9 cellular contexts compared by ENCODE assay signal in the genomic region with DNA sequence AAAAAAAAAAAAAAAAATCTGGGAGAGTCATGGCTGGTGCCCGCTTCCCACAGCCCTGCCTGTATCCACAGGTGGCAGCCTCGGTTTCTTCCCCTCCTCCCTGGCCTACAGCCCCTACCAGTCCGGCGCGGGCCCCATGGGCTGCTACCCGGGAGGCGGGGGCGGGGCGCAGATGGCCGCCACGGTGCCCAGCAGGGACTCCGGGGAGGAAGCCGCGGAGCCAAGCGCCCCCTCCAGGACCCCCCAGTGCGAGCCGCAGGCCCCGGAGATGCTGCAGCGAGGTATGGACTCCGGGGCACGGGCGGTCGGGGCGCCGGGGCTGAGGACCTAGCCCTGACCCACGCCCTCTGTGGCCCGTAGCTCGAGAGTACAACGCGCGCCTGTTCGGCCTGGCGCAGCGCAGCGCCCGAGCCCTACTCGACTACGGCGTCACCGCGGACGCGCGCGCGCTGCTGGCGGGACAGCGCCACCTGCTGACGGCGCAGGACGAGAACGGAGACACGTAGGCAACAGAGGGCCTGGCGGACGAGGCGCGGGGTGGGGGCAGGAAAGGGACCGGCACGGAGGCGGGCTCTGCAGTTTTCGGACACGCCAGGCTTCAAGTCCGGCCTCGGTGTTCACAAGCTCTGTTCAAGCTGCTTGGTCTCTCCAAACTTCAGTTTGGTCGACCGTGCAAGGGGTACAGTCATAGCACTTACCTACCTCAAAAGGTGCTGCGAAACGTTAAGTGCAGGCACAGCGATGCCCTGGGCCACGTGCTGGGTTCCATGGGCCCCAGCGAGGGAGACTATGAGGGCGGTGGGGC. TPM values are rescaled to one million over a fixed set of nuclear protein-coding genes. Genes with fewer than 3 reads are reported as not detected.
DNase-seq lines count a peak whose midpoint lies in the region; ATAC-seq, FAIRE-seq and TF ChIP-seq lines count a peak whose summit lies in the region.
"Had no signal": no experiment of that assay in that cellular context is flagged by ENCODE, and none has a peak within 500 bp of the region (broad histone marks: within the 10 kb centered on the region; RNA-seq: fewer than 3 reads in every experiment).

No MANE protein-coding gene starts in this region.

- TSS peak; percentile 35 for BruUV-seq in OCI-LY7 (replicated peaks; lab: Mats Ljungman, UMichigan)

- WGBS in esophagus, 2 donors: 3 to 4% methylated on average over 72 of the region's 72 CpGs

- FAIRE-seq in HTR-8/SVneo (lab: Jason Lieb, UNC): peak; percentile 98

- peak overlapping the region; percentile 28 for H3K4me3 ChIP-seq in CD8-positive, alpha-beta memory T cell (ENCODE audit: low read length)
- peak overlapping the region; percentile 59 for H3K4me3 ChIP-seq in OCI-LY7 (ENCODE audit: low read depth, low read length, poor library complexity, severe bottlenecking)
- peak overlapping the region; percentile 55 to 68 for H3K4me3 ChIP-seq in esophagus (ENCODE audit: low read depth in 1 of 2, low read length in 2 of 2)
- peak overlapping the region; percentile 42 to 65 for H3K4me3 ChIP-seq in muscle layer of colon (ENCODE audit: low read depth in 1 of 2, low read length in 2 of 2)

- H3K4me3 Mint-ChIP-seq in CD8-positive, alpha-beta memory T cell: peak overlapping the region; percentile 70 to 97 (median 76)
- peak overlapping the region; percentile 97 for H3K4me3 Mint-ChIP-seq in activated T-cell treated with anti-CD3 and anti-CD28 coated beads, Interleukin-2, amount 50 U/mL, for 24 hours

- no peaks in the 10 kb centered on the region for H3K9me3 Mint-ChIP-seq in CD8-positive, alpha-beta memory T cell
- no peaks in the 10 kb centered on the region for H3K9me3 Mint-ChIP-seq in activated T-cell treated with anti-CD3 and anti-CD28 coated beads, Interleukin-2, amount 50 U/mL, for 24 hours

- H3K9ac ChIP-seq in muscle layer of colon (ENCODE audit: low read length): peak overlapping the region; percentile 75

- H2AFZ ChIP-seq in OCI-LY7 (ENCODE audit: low read length): no peak overlapping the region

- H3K27ac Mint-ChIP-seq in CD8-positive, alpha-beta memory T cell: peak overlapping the region; percentile 65 to 100 (median 99)
- H3K27ac Mint-ChIP-seq in activated T-cell treated with anti-CD3 and anti-CD28 coated beads, Interleukin-2, amount 50 U/mL, for 24 hours: peak overlapping the region; percentile 99

- H3K27me3 ChIP-seq in CD8-positive, alpha-beta memory T cell (ENCODE audit: insufficient read depth, low read length, poor library complexity, severe bottlenecking): no peaks in the 10 kb centered on the region
- no peaks in the 10 kb centered on the region for H3K27me3 ChIP-seq in esophagus (ENCODE audit: control insufficient read depth in 1 of 2, insufficient read depth in 2 of 2, low read length in 2 of 2)
- H3K27me3 ChIP-seq in muscle layer of colon (ENCODE audit: control insufficient read depth in 1 of 2, insufficient read depth in 2 of 2, low read length in 2 of 2): no peaks in the 10 kb centered on the region

- H3K4me1 ChIP-seq in CD8-positive, alpha-beta memory T cell (ENCODE audit: insufficient read depth, low read length): peaks cover 33% of the 10 kb centered on the region
- H3K4me1 ChIP-seq in OCI-LY7 (ENCODE audit: insufficient read depth, low read length, poor library complexity, severe bottlenecking) (peaks cover 21% of the 10 kb centered on the region), esophagus (ENCODE audit: control insufficient read depth in 2 of 2, insufficient read depth in 2 of 2, low read length in 1 of 2) (peaks cover 7 to 20% of the 10 kb centered on the region in 2 donors), muscle layer of colon (ENCODE audit: insufficient read depth, low read length) (peaks cover 58% of the 10 kb centered on the region)

- peak; percentile 90 for TF ChIP-seq CTCF in OCI-LY7 (conservative IDR thresholded peaks at IDR 0.05; ENCODE audit: low read length)

- no peaks in the 10 kb centered on the region for H4K20me1 ChIP-seq in OCI-LY7 (ENCODE audit: insufficient read depth, low read length)

- H3K9me3 ChIP-seq in CD8-positive, alpha-beta memory T cell (ENCODE audit: low read length): no peaks in the 10 kb centered on the region
- H3K9me3 ChIP-seq in OCI-LY7 (ENCODE audit: low read length): no peaks in the 10 kb centered on the region
- no peaks in the 10 kb centered on the region for H3K9me3 ChIP-seq in esophagus (ENCODE audit: control insufficient read depth in 2 of 2, insufficient read depth in 1 of 2, low read depth in 1 of 2, low read length in 1 of 2)
- no peaks in the 10 kb centered on the region for H3K9me3 ChIP-seq in muscle layer of colon (ENCODE audit: low read length)

- H3K4me1 Mint-ChIP-seq in CD8-positive, alpha-beta memory T cell: peaks cover 24 to 48% (median 28%) of the 10 kb centered on the region in 3 donors
- H3K4me1 Mint-ChIP-seq in activated T-cell treated with anti-CD3 and anti-CD28 coated beads, Interleukin-2, amount 50 U/mL, for 24 hours (ENCODE audit: low read depth): peaks cover 47% of the 10 kb centered on the region

- peaks cover 0 to 68% (median 0%) of the 10 kb centered on the region in 3 donors for H3K36me3 Mint-ChIP-seq in CD8-positive, alpha-beta memory T cell
- peaks cover 89% of the 10 kb centered on the region for H3K36me3 Mint-ChIP-seq in activated T-cell treated with anti-CD3 and anti-CD28 coated beads, Interleukin-2, amount 50 U/mL, for 24 hours (ENCODE audit: low read depth)

- H3K9me2 ChIP-seq in OCI-LY7 (ENCODE audit: insufficient read depth, low read length): no peaks in the 10 kb centered on the region

- peaks cover 8% of the 10 kb centered on the region for H3K36me3 ChIP-seq in CD8-positive, alpha-beta memory T cell (ENCODE audit: insufficient read depth, low read length)
- H3K36me3 ChIP-seq in OCI-LY7 (ENCODE audit: insufficient read depth, low read length): peaks cover 43% of the 10 kb centered on the region
- H3K36me3 ChIP-seq in esophagus (ENCODE audit: control insufficient read depth in 2 of 2, insufficient read depth in 2 of 2, low read length in 1 of 2): peaks cover 0 to 17% of the 10 kb centered on the region in 2 donors
- peaks cover 61% of the 10 kb centered on the region for H3K36me3 ChIP-seq in muscle layer of colon (ENCODE audit: insufficient read depth, low read length)

- peaks cover 0 to 5% of the 10 kb centered on the region in 2 donors for H3K27me3 Mint-ChIP-seq in CD8-positive, alpha-beta memory T cell
- H3K27me3 Mint-ChIP-seq in activated T-cell treated with anti-CD3 and anti-CD28 coated beads, Interleukin-2, amount 50 U/mL, for 24 hours: no peaks in the 10 kb centered on the region

- intact Hi-C loops in OCI-LY7 (cut with micrococcal nuclease; ENCODE audit: unreplicated experiment): loop anchor here (1.0 to 5.0 kb wide), 4 partner anchors 22 to 232 kb away; no protein-coding TSS in a partner anchor

- DNase-seq in CD8-positive, alpha-beta memory T cell: peak; percentile 82 to 90 (median 87)
- DNase-seq in HTR-8/SVneo (ENCODE audit: insufficient read length, low spot score) (peak; percentile 79), OCI-LY7 (ENCODE audit: low spot score) (peak; percentile 90)
- DNase-seq in activated T-cell treated with anti-CD3 and anti-CD28 coated beads, Interleukin-2, amount 50 U/mL, for 24 hours: peak; percentile 92
- DNase-seq in stimulated activated CD8-positive, alpha-beta memory T cell treated with anti-CD3 and anti-CD28 coated beads, Interleukin-7, amount 100 ng/mL, for 1 hour (ENCODE audit: low read depth in 2 of 2): peak; percentile 70 to 75

- H3K4me2 ChIP-seq in OCI-LY7 (ENCODE audit: low read length): peak overlapping the region; percentile 67

- peaks cover 9% of the 10 kb centered on the region; the same call in 1 of the 2 replicates for H3K79me2 ChIP-seq in OCI-LY7 (ENCODE audit: insufficient read depth, low read depth, low read length)

- peak overlapping the region; percentile 61 for H3K27ac ChIP-seq in CD8-positive, alpha-beta memory T cell (ENCODE audit: low read depth, low read length)
- H3K27ac ChIP-seq in OCI-LY7 (ENCODE audit: low read depth, low read length, poor library complexity, severe bottlenecking): peak overlapping the region; percentile 25
- peak overlapping the region; percentile 85 to 93 for H3K27ac ChIP-seq in esophagus (ENCODE audit: low read depth in 2 of 2, low read length in 1 of 2)
- peak overlapping the region; percentile 71 for H3K27ac ChIP-seq in muscle layer of colon (ENCODE audit: low read depth, low read length)

- peak; percentile 41 for ATAC-seq in GM19438 (IDR thresholded peaks at IDR 0.05; ENCODE audit: low read depth, unreplicated experiment)

- CTCF ChIA-PET in CD8-positive, alpha-beta memory T cell (lab: Charles Lee): interaction anchor here (0.8 to 5.9 kb wide), 36 partner anchors 8 to 256 kb away, joined by 3 to 64 read pairs (median 6); a partner anchor contains a TSS
- CTCF ChIA-PET in OCI-LY7 (lab: Charles Lee; ENCODE audit: unreplicated experiment): interaction anchor here (0.5 to 1.3 kb wide), 6 partner anchors 21 to 230 kb away, joined by 3 to 4 read pairs (median 4); a partner anchor contains a TSS

- POLR2A ChIA-PET in CD8-positive, alpha-beta memory T cell (lab: Charles Lee): interaction anchor here (0.6 to 1.8 kb wide), 9 partner anchors 10 to 997 kb away, joined by 3 to 8 read pairs (median 5); a partner anchor contains a TSS
- POLR2A ChIA-PET in OCI-LY7 (lab: Charles Lee): interaction anchor here (0.9 to 1.6 kb wide), 3 partner anchors 21 to 133 kb away, joined by 3 to 5 read pairs (median 3); a partner anchor contains a TSS

RNA-seq across cellular contexts. Expression of a gene that starts 3.9 kb away (rescaled TPM):
- 100 to 1,000 TPM; 323 to 324 TPM for total RNA-seq in CD8-positive, alpha-beta memory T cell
- polyA plus RNA-seq in CD8-positive, alpha-beta memory T cell: 14.0 TPM
- total RNA-seq in OCI-LY7 (2014; rRNA removed; shearing (Covaris generic)): 47.1 and 53.3 TPM in 2 replicates
- 67.3 and 75.2 TPM in 2 replicates for total RNA-seq in OCI-LY7 (2022)
- 10 to 100 TPM; 11.4 to 22.6 TPM for polyA plus RNA-seq in esophagus

RNA-seq across cellular contexts. Expression of a gene that starts 19.2 kb away (rescaled TPM):
- 1 to 10 TPM; 2.5 to 3.2 TPM for total RNA-seq in CD8-positive, alpha-beta memory T cell
- 1.9 TPM for polyA plus RNA-seq in CD8-positive, alpha-beta memory T cell
- total RNA-seq in OCI-LY7 (2014; rRNA removed; shearing (Covaris generic)): 2.0 and 2.2 TPM in 2 replicates
- 10.2 and 10.9 TPM in 2 replicates for total RNA-seq in OCI-LY7 (2022)
- polyA plus RNA-seq in esophagus: 1 to 10 TPM; 1.1 to 2.1 TPM

RNA-seq across cellular contexts. Expression of a gene that starts 21.2 kb away (rescaled TPM):
- total RNA-seq in CD8-positive, alpha-beta memory T cell: 10 to 100 TPM; 13.5 to 16.3 TPM
- polyA plus RNA-seq in CD8-positive, alpha-beta memory T cell: 33.4 TPM
- total RNA-seq in OCI-LY7 (2014; rRNA removed; shearing (Covaris generic)): 13.3 and 20.9 TPM in 2 replicates
- total RNA-seq in OCI-LY7 (2022): 13.4 and 18.2 TPM in 2 replicates
- 10 to 100 TPM in 1 of 2 donors, 1 to 10 TPM in 1; 6.3 to 15.2 TPM for polyA plus RNA-seq in esophagus

RNA-seq across cellular contexts. Expression of a gene that starts 33.0 kb away (rescaled TPM):
- 10 to 100 TPM; 62.4 to 64.8 TPM for total RNA-seq in CD8-positive, alpha-beta memory T cell
- 61.7 TPM for polyA plus RNA-seq in CD8-positive, alpha-beta memory T cell
- 48.9 and 61.0 TPM in 2 replicates for total RNA-seq in OCI-LY7 (2014; rRNA removed; shearing (Covaris generic))
- 71.6 and 73.3 TPM in 2 replicates for total RNA-seq in OCI-LY7 (2022)
- polyA plus RNA-seq in esophagus: 10 to 100 TPM; 16.3 to 30.3 TPM

RNA-seq across cellular contexts. Expression of a gene that starts 51.9 kb away (rescaled TPM):
- total RNA-seq in CD8-positive, alpha-beta memory T cell: under 1 TPM; 0.57 to 0.62 TPM
- polyA plus RNA-seq in CD8-positive, alpha-beta memory T cell: 0.70 TPM
- total RNA-seq in OCI-LY7 (2014; rRNA removed; shearing (Covaris generic)): 0.67 and 3.3 TPM in 2 replicates
- 0.50 and 0.67 TPM in 2 replicates for total RNA-seq in OCI-LY7 (2022)
- polyA plus RNA-seq in esophagus: under 1 TPM; 0.37 to 0.65 TPM
- total RNA-seq: subcutaneous adipose tissue had no signal

Comparison
In these comparisons a context has a peak if more than half of its experiments do, and no peak if none do; other contexts are left out.
1. Peak in every context shown above with its lines: DNase-seq, ATAC-seq, H3K4me3 ChIP-seq and H3K27ac ChIP-seq.
2. H3K27ac ChIP-seq: peak in every context shown above with its lines; median percentile 89 in esophagus; 71 in muscle layer of colon; 61 in CD8-positive, alpha-beta memory T cell; 25 in OCI-LY7.
3. RNA of a gene that starts 3.9 kb away (total RNA-seq): 323 to 324 TPM in CD8-positive, alpha-beta memory T cell; 47.1 to 75.2 TPM in OCI-LY7; every median in the first group is over 4 times any median in the second.